8 cellular contexts compared by ENCODE assay signal in the genomic region with DNA sequence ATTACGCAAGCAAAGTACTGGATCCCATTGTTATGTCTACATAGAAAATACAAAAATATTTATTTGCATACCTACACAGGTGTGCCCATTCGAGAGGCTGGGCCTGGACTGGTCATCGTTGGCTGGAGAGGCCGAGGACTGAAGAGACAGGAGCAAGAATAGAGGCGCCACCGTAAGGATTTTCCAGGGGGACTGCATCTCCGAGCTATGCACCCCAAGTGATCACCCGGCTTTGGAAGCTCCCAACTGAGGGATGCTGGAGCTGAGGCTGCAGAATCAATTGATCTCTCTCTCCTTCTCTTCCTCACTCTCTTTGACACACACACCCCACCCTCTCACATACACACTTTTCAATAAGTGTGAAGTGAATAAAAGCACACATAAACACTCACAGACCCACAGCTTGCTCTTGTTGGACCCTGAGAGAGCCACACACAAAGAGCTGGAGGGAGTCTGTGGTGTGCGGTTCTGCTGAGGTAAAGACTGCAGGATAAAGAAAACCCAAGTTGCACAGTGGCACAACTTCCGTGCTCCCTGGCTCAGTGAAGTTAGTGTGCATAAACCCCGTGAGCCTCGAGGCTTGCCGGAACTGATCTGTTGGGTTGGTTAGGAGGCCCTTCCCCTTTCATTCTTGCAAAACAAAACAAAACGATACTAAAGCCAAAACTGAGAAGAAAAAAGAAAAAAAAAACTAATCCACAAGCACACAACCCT. TPM values are rescaled to one million over a fixed set of nuclear protein-coding genes. Genes with fewer than 3 reads are reported as not detected.
DNase-seq lines count a peak whose midpoint lies in the region; ATAC-seq and TF ChIP-seq lines count a peak whose summit lies in the region.

A gene with protein sequence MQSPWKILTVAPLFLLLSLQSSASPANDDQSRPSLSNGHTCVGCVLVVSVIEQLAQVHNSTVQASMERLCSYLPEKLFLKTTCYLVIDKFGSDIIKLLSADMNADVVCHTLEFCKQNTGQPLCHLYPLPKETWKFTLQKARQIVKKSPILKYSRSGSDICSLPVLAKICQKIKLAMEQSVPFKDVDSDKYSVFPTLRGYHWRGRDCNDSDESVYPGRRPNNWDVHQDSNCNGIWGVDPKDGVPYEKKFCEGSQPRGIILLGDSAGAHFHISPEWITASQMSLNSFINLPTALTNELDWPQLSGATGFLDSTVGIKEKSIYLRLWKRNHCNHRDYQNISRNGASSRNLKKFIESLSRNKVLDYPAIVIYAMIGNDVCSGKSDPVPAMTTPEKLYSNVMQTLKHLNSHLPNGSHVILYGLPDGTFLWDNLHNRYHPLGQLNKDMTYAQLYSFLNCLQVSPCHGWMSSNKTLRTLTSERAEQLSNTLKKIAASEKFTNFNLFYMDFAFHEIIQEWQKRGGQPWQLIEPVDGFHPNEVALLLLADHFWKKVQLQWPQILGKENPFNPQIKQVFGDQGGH (minus strand): TSS at position 544 of the 714 bp plus-strand sequence. CDS start 346 bp downstream, at position 198.

- no peaks in the 10 kb centered on the region for H3K36me3 ChIP-seq in upper lobe of right lung

- H3K27ac ChIP-seq in upper lobe of right lung, result peak within 1 kb of the TSS; percentile 26

- DNase-seq in T-helper 17 cell (peak; percentile 32 to 47 (median 42)), pons (ENCODE audit: low spot score) (peak; percentile 77), upper lobe of right lung (peak; percentile 79), NCI-H748 treated with DMSO at 0.1 percent for 48 hours (lab: John Stamatoyannopoulos, UW) (no peak), NCI-H2227 treated with DMSO at 0.1 percent for 48 hours (lab: John Stamatoyannopoulos, UW) (no peak)
- peak; percentile 62 for DNase-seq in activated naive CD8-positive, alpha-beta T cell treated with anti-CD3 and anti-CD28 coated beads, Interleukin-2, amount 50 U/mL, for 24 hours

- H3K27me3 ChIP-seq in upper lobe of right lung, result no peaks in the 10 kb centered on the region

- H3K4me1 ChIP-seq in upper lobe of right lung, result no peaks in the 10 kb centered on the region

- H3K4me1 Mint-ChIP-seq in T-helper 17 cell, result peaks cover 36% of the 10 kb centered on the region
- H3K4me1 Mint-ChIP-seq in activated naive CD8-positive, alpha-beta T cell treated with anti-CD3 and anti-CD28 coated beads, Interleukin-2, amount 50 U/mL, for 24 hours, result peaks cover 87% of the 10 kb centered on the region

- intact Hi-C loops in upper lobe of right lung (cut with DNase I), result no loop called here

- H3K27ac Mint-ChIP-seq in T-helper 17 cell, result peak within 1 kb of the TSS; percentile 87
- H3K27ac Mint-ChIP-seq in activated naive CD8-positive, alpha-beta T cell treated with anti-CD3 and anti-CD28 coated beads, Interleukin-2, amount 50 U/mL, for 24 hours, result peak within 1 kb of the TSS; percentile 92

- no peaks in the 10 kb centered on the region for H3K36me3 Mint-ChIP-seq in T-helper 17 cell (ENCODE audit: low read depth)
- H3K36me3 Mint-ChIP-seq in activated naive CD8-positive, alpha-beta T cell treated with anti-CD3 and anti-CD28 coated beads, Interleukin-2, amount 50 U/mL, for 24 hours (ENCODE audit: low read depth), result no peaks in the 10 kb centered on the region

- ATAC-seq in GM18511 (IDR thresholded peaks at IDR 0.05; ENCODE audit: unreplicated experiment) (peak; percentile 95), HG02970 (IDR thresholded peaks at IDR 0.05; ENCODE audit: low FRiP score, unreplicated experiment) (peak; percentile 62), T-helper 17 cell (peak; percentile 99), upper lobe of right lung (peak; percentile 93)
- peak; percentile 73 for ATAC-seq in activated naive CD8-positive, alpha-beta T cell treated with anti-CD3 and anti-CD28 coated beads, Interleukin-2, amount 50 U/mL, for 24 hours

- no peaks in the 10 kb centered on the region for H3K27me3 Mint-ChIP-seq in T-helper 17 cell
- no peaks in the 10 kb centered on the region for H3K27me3 Mint-ChIP-seq in activated naive CD8-positive, alpha-beta T cell treated with anti-CD3 and anti-CD28 coated beads, Interleukin-2, amount 50 U/mL, for 24 hours

- peak within 1 kb of the TSS; percentile 40 for H3K4me3 ChIP-seq in upper lobe of right lung

- peak within 1 kb of the TSS; percentile 83 for H3K4me3 Mint-ChIP-seq in T-helper 17 cell
- peak within 1 kb of the TSS; percentile 83 for H3K4me3 Mint-ChIP-seq in activated naive CD8-positive, alpha-beta T cell treated with anti-CD3 and anti-CD28 coated beads, Interleukin-2, amount 50 U/mL, for 24 hours

- H3K9me3 Mint-ChIP-seq in activated naive CD8-positive, alpha-beta T cell treated with anti-CD3 and anti-CD28 coated beads, Interleukin-2, amount 50 U/mL, for 24 hours, result peaks cover 5% of the 10 kb centered on the region

- no peak for TF ChIP-seq CTCF in upper lobe of right lung (IDR thresholded peaks at IDR 0.05)

- no peaks in the 10 kb centered on the region for H3K9me3 ChIP-seq in T-helper 17 cell (ENCODE audit: control insufficient read depth, low read length, poor library complexity, severe bottlenecking)
- H3K9me3 ChIP-seq in upper lobe of right lung, result no peaks in the 10 kb centered on the region

RNA-seq across cellular contexts. Expression of the gene that starts here (rescaled TPM):
- total RNA-seq in T-helper 17 cell (1 to 10 TPM; 2.6 to 7.0 TPM), upper lobe of right lung (20.8 TPM)

Comparison
In these comparisons a context has a peak if more than half of its experiments do, and no peak if none do; other contexts are left out.
1. DNase-seq: peak in T-helper 17 cell (3 of 3), activated naive CD8-positive, alpha-beta T cell treated with anti-CD3 and anti-CD28 coated beads, Interleukin-2, amount 50 U/mL, for 24 hours (single experiment), pons (single experiment) and upper lobe of right lung (single experiment); none in NCI-H748 treated with DMSO at 0.1 percent for 48 hours (single experiment) and NCI-H2227 treated with DMSO at 0.1 percent for 48 hours (single experiment).
2. Peak in every context shown above with its lines, with median percentiles within 50 percentile points of each other: ATAC-seq.